20 cellular contexts compared by ENCODE assay signal in the genomic region with DNA sequence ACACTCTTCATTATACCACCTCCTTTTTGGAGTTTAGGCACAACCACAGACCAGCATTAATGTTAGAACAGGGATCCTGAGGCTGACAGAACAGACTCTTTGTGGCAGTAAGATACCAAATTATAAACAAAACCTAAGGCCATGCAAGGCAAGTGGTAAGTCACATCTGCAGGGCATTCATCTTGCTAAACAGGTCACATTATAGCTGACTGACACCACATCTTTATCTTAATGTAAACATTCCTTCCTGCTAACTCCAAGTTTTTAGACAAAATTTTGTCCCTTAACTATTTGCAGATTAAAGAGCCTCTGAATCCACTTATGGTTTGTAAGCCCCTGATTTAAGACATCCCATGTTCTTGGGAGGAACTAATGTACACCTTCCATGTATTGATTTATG.
A peak's percentile ranks its signal among the peaks of the same experiment; 100 is the strongest.
DNase-seq lines count a peak whose midpoint lies in the region; ATAC-seq and TF ChIP-seq lines count a peak whose summit lies in the region.
"Had no signal": no experiment of that assay in that cellular context is flagged by ENCODE, and none has a peak within 500 bp of the region (broad histone marks: within the 10 kb centered on the region; RNA-seq: fewer than 3 reads in every experiment).

No MANE protein-coding gene starts in this region.

- no peaks in the 10 kb centered on the region for H3K79me2 ChIP-seq in GM23338 (replicated peaks; ENCODE audit: insufficient read depth)

- peak overlapping the region; percentile 14 for H3K9ac ChIP-seq in HUES6 (ENCODE audit: low read length)

- H3K4me1 ChIP-seq in GM23338 (ENCODE audit: insufficient read depth) (peaks cover 30% of the 10 kb centered on the region), HUES6 (ENCODE audit: control insufficient read depth, insufficient read depth, low read length) (peaks cover 44% of the 10 kb centered on the region)
- H3K4me1 ChIP-seq: HAP-1 had no signal

- H3K4me3 ChIP-seq in GM23338, result no peak overlapping the region
- no peak overlapping the region for H3K4me3 ChIP-seq in HUES6 (ENCODE audit: low read depth, low read length)
- no peak overlapping the region for H3K4me3 ChIP-seq in coronary artery
- H3K4me3 ChIP-seq: HAP-1 had no signal

- ATAC-seq in GM23338, result no peak
- ATAC-seq: Panc1, Right ventricle myocardium inferior had no signal

- no peak for TF ChIP-seq CTCF in GM23338 (conservative IDR thresholded peaks at IDR 0.05; ENCODE audit: low read depth in 2 of 2)
- no peak for TF ChIP-seq CTCF in nephron progenitor cell (IDR thresholded peaks at IDR 0.05)
- TF ChIP-seq CTCF in coronary artery (IDR thresholded peaks at IDR 0.05), result no peak
- TF ChIP-seq CTCF in MCF 10A (IDR thresholded peaks at IDR 0.05; ENCODE audit: unreplicated experiment), result no peak

- H3K4me2 ChIP-seq in GM23338, result no peak overlapping the region

- H3K36me3 ChIP-seq in GM23338 (ENCODE audit: insufficient read depth) (no peaks in the 10 kb centered on the region), HUES6 (ENCODE audit: control insufficient read depth, insufficient read depth, low read length) (no peaks in the 10 kb centered on the region)
- H3K36me3 ChIP-seq: HAP-1 had no signal

- no peaks in the 10 kb centered on the region for H4K20me1 ChIP-seq in GM23338 (replicated peaks; ENCODE audit: insufficient read depth)

- H3K4me1 Mint-ChIP-seq in GM23338, result peaks cover 53% of the 10 kb centered on the region
- H3K4me1 Mint-ChIP-seq in nephron progenitor cell, result peaks cover 50% of the 10 kb centered on the region
- H3K4me1 Mint-ChIP-seq in MCF 10A (ENCODE audit: insufficient read depth, unreplicated experiment), result no peaks in the 10 kb centered on the region
- H3K4me1 Mint-ChIP-seq: CD14-positive monocyte had no signal

- no peaks in the 10 kb centered on the region for H3K9me3 ChIP-seq in HUES6 (ENCODE audit: control insufficient read depth, insufficient read depth, low read depth, low read length)
- H3K9me3 ChIP-seq: HAP-1 had no signal

- no peaks in the 10 kb centered on the region for H3K9me2 ChIP-seq in GM23338 (ENCODE audit: insufficient read depth)

- H2AFZ ChIP-seq in GM23338, result peak overlapping the region; percentile 2; the same call in 1 of the 2 replicates

- POLR2A ChIA-PET in MCF 10A (lab: Yijun Ruan, JAX), result no interaction called here

- no peaks in the 10 kb centered on the region for H3F3A ChIP-seq in GM23338 (replicated peaks; ENCODE audit: low read depth)

- no peaks in the 10 kb centered on the region for H3K27me3 ChIP-seq in GM23338 (ENCODE audit: insufficient read depth)
- no peaks in the 10 kb centered on the region for H3K27me3 ChIP-seq in HUES6 (ENCODE audit: control insufficient read depth, insufficient read depth, low read length)

- DNase-seq in GM23338 (ENCODE audit: low spot score), result no peak
- peak; percentile 7 for DNase-seq in astrocyte of the hippocampus (ENCODE audit: low read depth, low spot score)
- no peak for DNase-seq in nephron progenitor cell
- DNase-seq in NCI-H2081 (lab: John Stamatoyannopoulos, UW), result no peak
- no peak for DNase-seq in coronary artery (ENCODE audit: low spot score)
- no peak for DNase-seq in activated CD8-positive, alpha-beta memory T cell treated with anti-CD3 and anti-CD28 coated beads, Interleukin-2, amount 50 U/mL, for 4 hours
- DNase-seq in MCF 10A (ENCODE audit: unreplicated experiment), result no peak
- DNase-seq: 8988T, DMS79, IMR-90, NCI-H1048, NCI-H1436 treated with DMSO at 0.1 percent for 48 hours, NCI-H2029, NCI-H2171, NCI-H526 treated with DMSO at 0.1 percent for 48 hours had no signal

- H3K27ac Mint-ChIP-seq in GM23338, result peak overlapping the region; percentile 53; the same call in 1 of the 2 replicates
- H3K27ac Mint-ChIP-seq in nephron progenitor cell, result peak overlapping the region; percentile 96
- H3K27ac Mint-ChIP-seq in MCF 10A (ENCODE audit: low read depth, unreplicated experiment), result no peak overlapping the region
- H3K27ac Mint-ChIP-seq: CD14-positive monocyte had no signal

- intact Hi-C loops in MCF 10A (cut with micrococcal nuclease), result no loop called here

- CTCF ChIA-PET in MCF 10A (lab: Yijun Ruan, JAX), result no interaction called here

- H3K36me3 Mint-ChIP-seq in GM23338 (ENCODE audit: low read depth), result no peaks in the 10 kb centered on the region
- no peaks in the 10 kb centered on the region for H3K36me3 Mint-ChIP-seq in nephron progenitor cell (ENCODE audit: low read depth)
- no peaks in the 10 kb centered on the region for H3K36me3 Mint-ChIP-seq in MCF 10A (ENCODE audit: insufficient read depth, unreplicated experiment)
- H3K36me3 Mint-ChIP-seq: CD14-positive monocyte had no signal

- H3K4me3 Mint-ChIP-seq in GM23338 (no peak overlapping the region), nephron progenitor cell (no peak overlapping the region), MCF 10A (ENCODE audit: unreplicated experiment) (no peak overlapping the region)
- H3K4me3 Mint-ChIP-seq: CD14-positive monocyte had no signal

- H3K27ac ChIP-seq in GM23338 (ENCODE audit: low read depth) (no peak overlapping the region), HUES6 (ENCODE audit: low read depth, low read length) (peak overlapping the region; percentile 10; the same call in 1 of the 2 replicates), coronary artery (no peak overlapping the region)

- BruUV-seq in MCF 10A (replicated peaks; lab: Mats Ljungman, UMichigan), result no TSS peak

- no peaks in the 10 kb centered on the region for H3K9me3 Mint-ChIP-seq in GM23338
- no peaks in the 10 kb centered on the region for H3K9me3 Mint-ChIP-seq in nephron progenitor cell
- no peaks in the 10 kb centered on the region for H3K9me3 Mint-ChIP-seq in MCF 10A (ENCODE audit: unreplicated experiment)

- H3K27me3 Mint-ChIP-seq in GM23338 (ENCODE audit: insufficient read depth, low read depth, poor library complexity) (peaks cover 2% of the 10 kb centered on the region), nephron progenitor cell (ENCODE audit: low read depth, poor library complexity) (no peaks in the 10 kb centered on the region), MCF 10A (ENCODE audit: insufficient read depth, unreplicated experiment) (no peaks in the 10 kb centered on the region)

TF ChIP-seq in GM23338, 12 proteins besides CTCF, POLR2A, EP300 and RAD21 (continues in another document):
- no peak for TF ChIP-seq POLR2AphosphoS5 (IDR thresholded peaks at IDR 0.05; ENCODE audit: low read depth)
- no peak for TF ChIP-seq ZNF462 (CRISPR knock-in tag; IDR thresholded peaks at IDR 0.05)
- no peak for TF ChIP-seq CREB1 (CRISPR knock-in tag; IDR thresholded peaks at IDR 0.05; ENCODE audit: low read depth)
